In the genomic region with DNA sequence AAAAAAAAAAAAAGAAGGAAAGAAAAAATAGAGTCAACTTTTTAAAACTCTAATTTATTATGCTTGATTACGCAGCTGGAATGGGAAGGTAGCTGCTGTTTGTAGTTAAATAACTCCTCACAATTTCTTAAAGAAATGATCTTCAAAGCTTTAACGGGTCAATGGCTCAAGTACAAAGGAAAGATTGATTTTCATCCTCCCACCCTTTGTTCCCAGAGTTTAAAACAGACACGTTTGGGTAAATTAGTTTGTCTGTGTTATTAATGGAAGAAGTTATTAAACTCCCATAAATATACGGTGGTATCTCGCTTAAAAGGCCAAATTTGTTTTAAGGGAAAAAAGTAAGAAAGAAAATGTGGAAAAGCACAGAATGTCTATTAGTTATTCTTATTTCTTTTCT, we compare ENCODE assay signal across 4 cellular contexts.
"Had no signal": no experiment of that assay in that cellular context is flagged by ENCODE, and none has a peak within 500 bp of the region (broad histone marks: within the 10 kb centered on the region; RNA-seq: fewer than 3 reads in every experiment).

No MANE protein-coding gene starts in this region.

- H3K4me1 ChIP-seq: HAP-1 had no signal

- H3K9me3 ChIP-seq: HAP-1 had no signal

- H3K4me3 ChIP-seq: HAP-1 had no signal

- DNase-seq: GOT3, HFFc6, IMR-90 had no signal

- H3K4me3 Mint-ChIP-seq: HFFc6 had no signal

- H3K36me3 ChIP-seq: HAP-1 had no signal

- H3K27ac Mint-ChIP-seq: HFFc6 had no signal
